Comparison of ENCODE assay signal across 10 cellular contexts in the genomic region with DNA sequence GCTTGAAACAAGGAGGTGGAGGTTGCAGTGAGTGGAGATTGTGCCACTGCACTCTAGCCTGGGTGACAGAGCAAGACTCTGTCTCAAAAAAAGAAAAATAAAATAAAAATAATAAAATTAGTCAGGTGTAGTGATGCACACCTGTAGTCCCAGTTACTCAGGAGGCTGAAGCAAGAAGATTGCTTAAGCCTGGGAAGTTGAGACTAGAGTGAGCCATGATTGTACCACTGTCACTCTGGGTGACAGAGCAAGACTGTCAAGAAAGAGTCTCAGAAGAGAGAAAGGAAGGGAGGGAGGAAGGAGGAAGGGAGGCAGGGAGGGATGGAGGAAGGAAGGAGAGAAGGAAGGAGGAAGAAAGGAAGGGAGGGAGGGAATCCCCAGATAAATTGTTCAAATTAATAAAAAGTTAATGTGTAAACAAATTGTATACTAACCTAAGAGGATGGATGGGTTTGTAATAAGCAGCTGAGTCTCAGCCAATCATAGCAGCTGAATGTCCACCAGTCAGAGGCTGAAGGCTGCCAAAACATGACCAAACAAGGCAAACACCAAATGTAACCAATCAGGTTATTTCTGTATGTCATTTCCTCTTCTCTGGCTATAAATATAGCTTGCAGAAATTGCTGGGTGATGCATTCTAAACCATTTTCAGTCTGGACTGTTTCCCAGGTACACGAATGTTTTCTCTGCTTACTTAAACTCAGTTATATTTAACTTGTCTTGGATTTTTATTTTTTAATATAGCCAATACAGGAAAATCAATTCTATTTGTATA. TPM values are rescaled to one million over a fixed set of nuclear protein-coding genes. Genes with fewer than 3 reads are reported as not detected.
DNase-seq lines count a peak whose midpoint lies in the region; ATAC-seq and TF ChIP-seq lines count a peak whose summit lies in the region.
"Had no signal": no experiment of that assay in that cellular context is flagged by ENCODE, and none has a peak within 500 bp of the region (broad histone marks: within the 10 kb centered on the region; RNA-seq: fewer than 3 reads in every experiment).

No MANE protein-coding gene starts in this region.

- TF ChIP-seq EP300 in ovary (IDR thresholded peaks at IDR 0.05): no peak

- no peak overlapping the region for H3K9ac ChIP-seq in BLaER1

- H3K4me1 ChIP-seq in BLaER1: peaks cover 59% of the 10 kb centered on the region
- no peaks in the 10 kb centered on the region for H3K4me1 ChIP-seq in hepatocyte (ENCODE audit: insufficient read depth)
- no peaks in the 10 kb centered on the region for H3K4me1 ChIP-seq in ovary (ENCODE audit: insufficient read depth)

- H4K20me1 ChIP-seq in BLaER1: no peaks in the 10 kb centered on the region
- no peaks in the 10 kb centered on the region for H4K20me1 ChIP-seq in hepatocyte (ENCODE audit: insufficient read depth, poor library complexity, severe bottlenecking)

- H3K4me2 ChIP-seq in BLaER1 (peak overlapping the region; percentile 43), hepatocyte (no peak overlapping the region)

- H3K36me3 ChIP-seq in BLaER1 (no peaks in the 10 kb centered on the region), hepatocyte (replicated peaks; ENCODE audit: insufficient read depth, low read depth) (no peaks in the 10 kb centered on the region), ovary (no peaks in the 10 kb centered on the region)

- TF ChIP-seq CTCF in GM20000 (IDR thresholded peaks at IDR 0.05; ENCODE audit: extremely low read depth, missing control alignments) (no peak), coronary artery (IDR thresholded peaks at IDR 0.05) (no peak), hepatocyte (IDR thresholded peaks at IDR 0.05; ENCODE audit: poor library complexity) (no peak), ovary (IDR thresholded peaks at IDR 0.05) (no peak)

- no peak overlapping the region for H3K27ac ChIP-seq in BLaER1
- peak overlapping the region; percentile 99 for H3K27ac ChIP-seq in epithelial cell of prostate
- H3K27ac ChIP-seq in coronary artery: no peak overlapping the region
- H3K27ac ChIP-seq in hepatocyte: no peak overlapping the region
- H3K27ac ChIP-seq in ovary: no peak overlapping the region

- DNase-seq in GM20000 (ENCODE audit: low spot score) (peak; percentile 52), RPMI7951 (ENCODE audit: low read depth) (peak; percentile 70), epithelial cell of prostate (ENCODE audit: low read depth, low spot score) (peak; percentile 72), coronary artery (ENCODE audit: low spot score) (no peak), hepatocyte (ENCODE audit: low spot score) (no peak), ovary (no peak)
- DNase-seq: stimulated activated CD4-positive, alpha-beta T cell treated with anti-CD3 and anti-CD28 coated beads, Interleukin-4, amount 100 ng/mL, for 4 hours had no signal

- intact Hi-C loops in ovary (cut with DNase I): no loop called here

- H3K9me2 ChIP-seq in hepatocyte (replicated peaks; ENCODE audit: insufficient read depth): no peaks in the 10 kb centered on the region

- H2AFZ ChIP-seq in hepatocyte: no peak overlapping the region

- no peak for TF ChIP-seq POLR2A in ovary (IDR thresholded peaks at IDR 0.05)

- H3K9me3 ChIP-seq in BLaER1 (no peaks in the 10 kb centered on the region), hepatocyte (ENCODE audit: low read depth) (no peaks in the 10 kb centered on the region), ovary (no peaks in the 10 kb centered on the region)

- H3K27me3 ChIP-seq in BLaER1 (no peaks in the 10 kb centered on the region), hepatocyte (no peaks in the 10 kb centered on the region), ovary (no peaks in the 10 kb centered on the region)

- H3K4me3 ChIP-seq in BLaER1 (no peak overlapping the region), coronary artery (no peak overlapping the region), hepatocyte (no peak overlapping the region), ovary (no peak overlapping the region)

- peaks cover 6% of the 10 kb centered on the region for H3K79me2 ChIP-seq in hepatocyte

- ATAC-seq in HG03025 (IDR thresholded peaks at IDR 0.05; ENCODE audit: low FRiP score, unreplicated experiment): no peak

- 63% methylated on average over 1 of the region's 1 CpG for WGBS in hepatocyte (ENCODE audit: low lambda C conversion rate, missing lambda C conversion rate)
- WGBS in ovary, 3 donors: 12 to 18% (median 17%) methylated on average over 1 of the region's 1 CpG

RNA-seq across cellular contexts. Expression of gene CDCA4, which starts 6.1 kb away (rescaled TPM):
- total RNA-seq in RPMI7951 (2014; rRNA removed; shearing (Covaris generic)): 39.0 and 42.3 TPM in 2 replicates
- total RNA-seq in hepatocyte: 13.6 and 15.7 TPM in 2 replicates
- polyA plus RNA-seq in hepatocyte: 15.0 and 17.1 TPM in 2 replicates
- total RNA-seq in ovary: 1 to 10 TPM; 6.3 to 9.4 (median 7.6) TPM
- 1 to 10 TPM; 2.9 to 7.3 TPM for polyA plus RNA-seq in ovary

RNA-seq across cellular contexts. Expression of gene GPR132, which starts 38.3 kb away (rescaled TPM):
- under 0.01 TPM in 1 of 2 replicates, not detected in the other for total RNA-seq in RPMI7951 (2014; rRNA removed; shearing (Covaris generic))
- total RNA-seq in hepatocyte (0.24 and 0.83 TPM in 2 replicates), ovary (1 to 10 TPM in 1 of 7 donors, under 1 TPM in 6; 0.35 to 2.0 (median 0.79) TPM)
- polyA plus RNA-seq in hepatocyte (0.23 and 0.41 TPM in 2 replicates), ovary (under 1 TPM; 0.27 to 0.45 TPM)
- polyA plus RNA-seq: neural cell had no signal

RNA-seq across cellular contexts. Expression of gene CLBA1, which starts 41.4 kb away (rescaled TPM):
- total RNA-seq in RPMI7951 (2014; rRNA removed; shearing (Covaris generic)): 3.9 and 8.2 TPM in 2 replicates
- total RNA-seq in hepatocyte (4.5 and 6.4 TPM in 2 replicates), ovary (10 to 100 TPM in 2 of 7 donors, 1 to 10 TPM in 5; 3.5 to 15.7 (median 9.6) TPM)
- polyA plus RNA-seq in hepatocyte (5.1 and 9.3 TPM in 2 replicates), ovary (1 to 10 TPM; 6.4 to 6.7 TPM)

RNA-seq across cellular contexts. Expression of gene AHNAK2, which starts 48.8 kb away (rescaled TPM):
- total RNA-seq in RPMI7951 (2014; rRNA removed; shearing (Covaris generic)): 3.6 and 3.7 TPM in 2 replicates
- total RNA-seq in hepatocyte: 4.6 and 5.9 TPM in 2 replicates
- 1.8 and 2.4 TPM in 2 replicates for polyA plus RNA-seq in hepatocyte
- total RNA-seq in ovary: 10 to 100 TPM in 3 of 7 donors, 1 to 10 TPM in 4; 1.1 to 15.6 (median 3.9) TPM
- 10 to 100 TPM in 1 of 2 donors, under 1 TPM in 1; 0.94 to 24.6 TPM for polyA plus RNA-seq in ovary

Comparison
In these comparisons a context has a peak if more than half of its experiments do, and no peak if none do; other contexts are left out.
1. DNase-seq: peak in GM20000 (single experiment), RPMI7951 (single experiment) and epithelial cell of prostate (single experiment); none in coronary artery (single experiment), hepatocyte (single experiment) and ovary (0 of 5).